7 cellular contexts compared by ENCODE assay signal in the genomic region with DNA sequence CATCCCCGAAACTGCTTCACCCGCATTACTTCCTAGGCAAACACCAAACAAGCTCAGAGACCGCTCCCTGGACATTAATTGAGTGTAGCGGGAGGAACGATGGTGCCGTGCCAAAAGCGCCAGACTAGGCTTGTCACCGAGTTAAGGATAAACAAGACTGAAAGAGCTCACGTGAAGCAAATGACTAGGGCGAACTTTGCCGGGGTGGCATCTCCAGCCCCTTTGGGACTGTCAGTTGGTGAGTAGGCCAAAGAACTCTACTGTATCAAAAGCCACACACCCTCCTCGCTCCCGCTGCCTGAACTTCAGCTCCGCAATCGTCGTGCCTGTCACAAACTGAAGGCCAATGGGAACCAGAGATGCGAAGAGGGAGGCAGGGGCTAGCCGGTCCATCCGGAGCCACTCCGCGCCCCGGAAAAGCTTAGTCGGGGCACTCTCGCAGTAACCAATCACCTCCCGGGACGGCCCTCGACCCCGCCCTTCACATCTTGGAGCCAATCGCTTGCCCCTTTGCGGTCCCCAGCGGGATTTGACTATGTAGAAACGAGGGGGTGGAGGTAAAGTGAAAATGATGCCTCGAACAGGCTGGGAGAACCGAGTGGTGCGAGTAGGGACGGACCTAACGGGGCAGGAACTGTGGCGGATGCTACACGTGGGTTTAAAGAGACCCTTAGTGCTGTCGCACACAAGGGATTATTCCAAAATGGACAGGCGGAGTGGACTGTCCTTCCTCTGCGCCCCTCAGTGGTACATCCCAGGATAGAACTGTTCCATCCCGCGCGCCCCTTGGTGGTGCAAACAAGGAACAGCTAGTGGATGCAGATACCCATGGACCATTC.
DNase-seq lines count a peak whose midpoint lies in the region; ATAC-seq, FAIRE-seq and TF ChIP-seq lines count a peak whose summit lies in the region.

No MANE protein-coding gene starts in this region.

- in situ Hi-C loops in astrocyte of the spinal cord (cut with HindIII; ENCODE audit: low sequenced_read_pairs) = no loop called here

- TF ChIP-seq CTCF in astrocyte of the spinal cord (IDR thresholded peaks at IDR 0.05; ENCODE audit: low read depth, low read length) = peak; percentile 65
- TF ChIP-seq CTCF in retinal pigment epithelial cell (conservative IDR thresholded peaks at IDR 0.05; ENCODE audit: low read depth, low read length) = peak; percentile 67

- ATAC-seq in HG02981 (IDR thresholded peaks at IDR 0.05; ENCODE audit: unreplicated experiment) = peak; percentile 96

- peak overlapping the region; percentile 72 for H3K4me3 ChIP-seq in astrocyte of the spinal cord (ENCODE audit: low read depth, low read length)
- peak overlapping the region; percentile 74 for H3K4me3 ChIP-seq in retinal pigment epithelial cell (ENCODE audit: low read length)

- peak; percentile 99 for FAIRE-seq in GM18507 (lab: Jason Lieb, UNC)

- DNase-seq in GM18507 (ENCODE audit: extremely low spot score, insufficient read length, low read depth) (peak; percentile 71), NCI-H2029 (lab: John Stamatoyannopoulos, UW) (peak; percentile 87), T1000 (lab: John Stamatoyannopoulos, UW) (peak; percentile 97), astrocyte of the spinal cord (ENCODE audit: low read depth, low spot score) (peak; percentile 97), hypothalamus (lab: John Stamatoyannopoulos, UW) (peak; percentile 38 to 95 (median 85)), retinal pigment epithelial cell (ENCODE audit: low read depth) (peak; percentile 84)

Comparison
In these comparisons a context has a peak if more than half of its experiments do, and no peak if none do; other contexts are left out.
1. Peak in every context shown above with its lines: DNase-seq, ATAC-seq and H3K4me3 ChIP-seq.